Comparison of ENCODE assay signal across 3 cellular contexts in genomic region chr13:69928262-69928661, GRCh38.
"Had no signal": no experiment of that assay in that cellular context is flagged by ENCODE, and none has a peak within 500 bp of the region (broad histone marks: within the 10 kb centered on the region; RNA-seq: fewer than 3 reads in every experiment).

No MANE protein-coding gene starts in this region.

- H3K4me3 ChIP-seq: GM12878 had no signal

- ATAC-seq: GM12878 had no signal

- DNase-seq: GDM1, GF-D8 had no signal
